ENCODE assay signal across 1 cellular context in the genomic region with DNA sequence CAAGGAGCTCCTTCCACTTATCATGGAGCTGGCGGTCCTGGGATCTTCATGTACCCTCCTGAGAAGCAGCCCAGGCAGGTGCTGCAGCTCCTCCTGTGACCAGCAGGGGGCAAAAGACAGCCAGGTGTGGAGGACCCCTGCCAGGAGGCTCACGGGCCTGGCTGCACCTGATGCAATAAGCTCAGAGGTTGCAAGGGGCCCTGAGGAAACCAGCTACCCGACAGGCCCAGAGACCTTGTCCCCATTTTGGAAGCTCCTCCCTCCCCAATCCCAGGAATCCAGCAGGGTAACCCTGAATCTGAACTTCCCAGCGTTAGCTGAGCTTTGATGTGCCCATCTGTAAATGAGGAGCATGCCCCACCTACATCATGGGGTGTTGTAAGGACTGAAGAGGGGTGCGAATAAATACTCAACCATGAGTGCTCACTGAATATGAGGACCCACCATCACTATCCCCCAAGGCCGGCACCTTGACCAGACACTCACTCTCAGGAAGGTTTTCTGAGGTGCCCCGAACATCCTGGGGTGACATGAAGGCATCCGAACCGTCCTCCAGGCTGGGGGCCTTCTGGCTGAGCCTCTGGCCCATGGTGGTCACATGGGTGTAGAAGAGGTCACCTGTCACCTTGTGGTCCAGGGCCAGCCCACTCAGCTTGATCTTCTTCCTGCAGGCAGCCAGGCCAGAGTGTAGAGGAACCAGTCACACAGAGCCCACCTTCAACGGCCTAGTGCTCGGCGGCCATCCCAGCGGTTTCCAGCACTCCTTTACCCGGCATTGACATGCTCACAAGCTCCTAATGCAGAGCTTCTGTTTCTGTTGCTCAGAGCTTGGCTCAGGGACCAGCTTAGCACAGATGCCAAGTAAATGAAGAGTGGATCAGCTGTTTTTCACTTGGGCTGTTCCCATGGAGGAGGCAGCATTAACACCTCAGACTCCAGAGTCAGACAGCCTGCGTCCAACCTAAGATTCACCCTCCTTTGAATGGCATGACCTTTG.
A peak's percentile ranks its signal among the peaks of the same experiment; 100 is the strongest.
TF ChIP-seq lines count a peak whose summit lies in the region.

No MANE protein-coding gene starts in this region.

TF ChIP-seq in HepG2, 621 proteins besides CTCF, POLR2A, EP300 and RAD21 (continued from another document and continues in another):
- TF ChIP-seq PRDM4 (CRISPR knock-in tag; IDR thresholded peaks at IDR 0.05; ENCODE audit: borderline replicate concordance): no peak
- no peak for TF ChIP-seq EHMT2 (IDR thresholded peaks at IDR 0.05; ENCODE audit: borderline replicate concordance, low read depth, low read length)
- peak; percentile 74; the same call in 1 of the 2 replicates for TF ChIP-seq KDM2A (CRISPR knock-in tag; IDR thresholded peaks at IDR 0.05; ENCODE audit: borderline replicate concordance, low read depth)
- TF ChIP-seq IRF1 (CRISPR knock-in tag; IDR thresholded peaks at IDR 0.05; ENCODE audit: low read depth): no peak
- TF ChIP-seq ELF4 (CRISPR knock-in tag; IDR thresholded peaks at IDR 0.05; ENCODE audit: borderline replicate concordance): no peak
- no peak for TF ChIP-seq GTF2F1 (IDR thresholded peaks at IDR 0.05; ENCODE audit: low read length)
- no peak for TF ChIP-seq GLI4 (CRISPR knock-in tag; IDR thresholded peaks at IDR 0.05; ENCODE audit: borderline replicate concordance)
- TF ChIP-seq CREB3 (CRISPR knock-in tag; IDR thresholded peaks at IDR 0.05): no peak
- peak; percentile 85 for TF ChIP-seq ZNF781 (CRISPR knock-in tag; IDR thresholded peaks at IDR 0.05; ENCODE audit: borderline replicate concordance, not compliant biosample characterization)
- TF ChIP-seq PLRG1 (conservative IDR thresholded peaks at IDR 0.05): no peak
- no peak for TF ChIP-seq SIX1 (CRISPR knock-in tag; IDR thresholded peaks at IDR 0.05; ENCODE audit: borderline replicate concordance)
- TF ChIP-seq TBX2 (CRISPR knock-in tag; IDR thresholded peaks at IDR 0.05; ENCODE audit: borderline replicate concordance): peak; percentile 68
- TF ChIP-seq, protein P1, sequence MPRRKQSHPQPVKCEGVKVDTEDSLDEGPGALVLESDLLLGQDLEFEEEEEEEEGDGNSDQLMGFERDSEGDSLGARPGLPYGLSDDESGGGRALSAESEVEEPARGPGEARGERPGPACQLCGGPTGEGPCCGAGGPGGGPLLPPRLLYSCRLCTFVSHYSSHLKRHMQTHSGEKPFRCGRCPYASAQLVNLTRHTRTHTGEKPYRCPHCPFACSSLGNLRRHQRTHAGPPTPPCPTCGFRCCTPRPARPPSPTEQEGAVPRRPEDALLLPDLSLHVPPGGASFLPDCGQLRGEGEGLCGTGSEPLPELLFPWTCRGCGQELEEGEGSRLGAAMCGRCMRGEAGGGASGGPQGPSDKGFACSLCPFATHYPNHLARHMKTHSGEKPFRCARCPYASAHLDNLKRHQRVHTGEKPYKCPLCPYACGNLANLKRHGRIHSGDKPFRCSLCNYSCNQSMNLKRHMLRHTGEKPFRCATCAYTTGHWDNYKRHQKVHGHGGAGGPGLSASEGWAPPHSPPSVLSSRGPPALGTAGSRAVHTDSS (CRISPR knock-in tag; conservative IDR thresholded peaks at IDR 0.05): no peak
- peak; percentile 89 for TF ChIP-seq GATAD2A (CRISPR knock-in tag; IDR thresholded peaks at IDR 0.05)
- peak; percentile 68 for TF ChIP-seq PPARG (CRISPR knock-in tag; conservative IDR thresholded peaks at IDR 0.05)
- no peak for TF ChIP-seq LCORL (IDR thresholded peaks at IDR 0.05)
- TF ChIP-seq LCORL (CRISPR knock-in tag; IDR thresholded peaks at IDR 0.05): peak; percentile 89
- TF ChIP-seq TRIM24 (CRISPR knock-in tag; IDR thresholded peaks at IDR 0.05): no peak
- no peak for TF ChIP-seq U2AF2 (IDR thresholded peaks at IDR 0.05; ENCODE audit: low read depth, low read length)
- TF ChIP-seq ZNF354B (CRISPR knock-in tag; IDR thresholded peaks at IDR 0.05): no peak
- TF ChIP-seq ZNF749 (CRISPR knock-in tag; IDR thresholded peaks at IDR 0.05; ENCODE audit: borderline replicate concordance): no peak
- no peak for TF ChIP-seq SIN3A (IDR thresholded peaks at IDR 0.05; ENCODE audit: borderline replicate concordance, low read depth, low read length)
- no peak for TF ChIP-seq ESRRA (CRISPR knock-in tag; IDR thresholded peaks at IDR 0.05; ENCODE audit: low read depth)
- TF ChIP-seq MAZ (IDR thresholded peaks at IDR 0.05; ENCODE audit: borderline replicate concordance, low read depth, low read length): no peak
- peak; percentile 71 for TF ChIP-seq MAZ (CRISPR knock-in tag; IDR thresholded peaks at IDR 0.05; ENCODE audit: low read depth)
- peak; percentile 57; the same call in 1 of the 2 replicates for TF ChIP-seq ZNF263 (CRISPR knock-in tag; IDR thresholded peaks at IDR 0.05)
- TF ChIP-seq ZNF557 (CRISPR knock-in tag; IDR thresholded peaks at IDR 0.05): no peak
- no peak for TF ChIP-seq HNRNPLL (IDR thresholded peaks at IDR 0.05; ENCODE audit: low read depth, low read length, poor library complexity, severe bottlenecking)
- TF ChIP-seq, protein P2, sequence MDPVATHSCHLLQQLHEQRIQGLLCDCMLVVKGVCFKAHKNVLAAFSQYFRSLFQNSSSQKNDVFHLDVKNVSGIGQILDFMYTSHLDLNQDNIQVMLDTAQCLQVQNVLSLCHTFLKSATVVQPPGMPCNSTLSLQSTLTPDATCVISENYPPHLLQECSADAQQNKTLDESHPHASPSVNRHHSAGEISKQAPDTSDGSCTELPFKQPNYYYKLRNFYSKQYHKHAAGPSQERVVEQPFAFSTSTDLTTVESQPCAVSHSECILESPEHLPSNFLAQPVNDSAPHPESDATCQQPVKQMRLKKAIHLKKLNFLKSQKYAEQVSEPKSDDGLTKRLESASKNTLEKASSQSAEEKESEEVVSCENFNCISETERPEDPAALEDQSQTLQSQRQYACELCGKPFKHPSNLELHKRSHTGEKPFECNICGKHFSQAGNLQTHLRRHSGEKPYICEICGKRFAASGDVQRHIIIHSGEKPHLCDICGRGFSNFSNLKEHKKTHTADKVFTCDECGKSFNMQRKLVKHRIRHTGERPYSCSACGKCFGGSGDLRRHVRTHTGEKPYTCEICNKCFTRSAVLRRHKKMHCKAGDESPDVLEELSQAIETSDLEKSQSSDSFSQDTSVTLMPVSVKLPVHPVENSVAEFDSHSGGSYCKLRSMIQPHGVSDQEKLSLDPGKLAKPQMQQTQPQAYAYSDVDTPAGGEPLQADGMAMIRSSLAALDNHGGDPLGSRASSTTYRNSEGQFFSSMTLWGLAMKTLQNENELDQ (CRISPR knock-in tag; IDR thresholded peaks at IDR 0.05; ENCODE audit: borderline replicate concordance): no peak
- peak; percentile 22; the same call in 1 of the 2 replicates for TF ChIP-seq ZNF556 (CRISPR knock-in tag; IDR thresholded peaks at IDR 0.05; ENCODE audit: borderline replicate concordance)
- TF ChIP-seq, protein P3, sequence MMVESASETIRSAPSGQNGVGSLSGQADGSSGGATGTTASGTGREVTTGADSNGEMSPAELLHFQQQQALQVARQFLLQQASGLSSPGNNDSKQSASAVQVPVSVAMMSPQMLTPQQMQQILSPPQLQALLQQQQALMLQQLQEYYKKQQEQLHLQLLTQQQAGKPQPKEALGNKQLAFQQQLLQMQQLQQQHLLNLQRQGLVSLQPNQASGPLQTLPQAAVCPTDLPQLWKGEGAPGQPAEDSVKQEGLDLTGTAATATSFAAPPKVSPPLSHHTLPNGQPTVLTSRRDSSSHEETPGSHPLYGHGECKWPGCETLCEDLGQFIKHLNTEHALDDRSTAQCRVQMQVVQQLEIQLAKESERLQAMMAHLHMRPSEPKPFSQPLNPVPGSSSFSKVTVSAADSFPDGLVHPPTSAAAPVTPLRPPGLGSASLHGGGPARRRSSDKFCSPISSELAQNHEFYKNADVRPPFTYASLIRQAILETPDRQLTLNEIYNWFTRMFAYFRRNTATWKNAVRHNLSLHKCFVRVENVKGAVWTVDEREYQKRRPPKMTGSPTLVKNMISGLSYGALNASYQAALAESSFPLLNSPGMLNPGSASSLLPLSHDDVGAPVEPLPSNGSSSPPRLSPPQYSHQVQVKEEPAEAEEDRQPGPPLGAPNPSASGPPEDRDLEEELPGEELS (CRISPR knock-in tag; IDR thresholded peaks at IDR 0.05): 0 out of 2 replicates have a peak, but pooled peaks have one; percentile 20
- TF ChIP-seq ZNF451 (CRISPR knock-in tag; IDR thresholded peaks at IDR 0.05): no peak
- TF ChIP-seq POLR2G (IDR thresholded peaks at IDR 0.05; ENCODE audit: low read depth, low read length): peak; percentile 42; the same call in 1 of the 2 replicates
- TF ChIP-seq ZNF691 (CRISPR knock-in tag; IDR thresholded peaks at IDR 0.05; ENCODE audit: borderline replicate concordance, low read depth): peak; percentile 82; the same call in 1 of the 2 replicates
- TF ChIP-seq ZNF780A (CRISPR knock-in tag; IDR thresholded peaks at IDR 0.05): 0 out of 2 replicates have a peak, but pooled peaks have one; percentile 35
- no peak for TF ChIP-seq CENPX (CRISPR knock-in tag; IDR thresholded peaks at IDR 0.05)
- no peak for TF ChIP-seq CREM (IDR thresholded peaks at IDR 0.05)
- no peak for TF ChIP-seq CREM (CRISPR knock-in tag; IDR thresholded peaks at IDR 0.05)
- TF ChIP-seq ZNF746 (CRISPR knock-in tag; IDR thresholded peaks at IDR 0.05): no peak
- no peak for TF ChIP-seq ZNF260 (CRISPR knock-in tag; IDR thresholded peaks at IDR 0.05; ENCODE audit: borderline replicate concordance, low read depth)
- peak; percentile 32 to 77; a peak in 2 of 4 replicates for TF ChIP-seq HMGXB4 (CRISPR knock-in tag; IDR thresholded peaks at IDR 0.05; ENCODE audit: borderline replicate concordance in 1 of 2, low read depth in 1 of 2)
- TF ChIP-seq TCF12 (IDR thresholded peaks at IDR 0.05): no peak
- no peak for TF ChIP-seq TCF12 (CRISPR knock-in tag; IDR thresholded peaks at IDR 0.05)
